1 cellular context compared by ENCODE assay signal in genomic region chr16:24635900-24636610, GRCh38.
TF ChIP-seq lines count a peak whose summit lies in the region.

No MANE protein-coding gene starts in this region.

TF ChIP-seq in HEK293, 187 proteins besides CTCF, POLR2A, EP300 and RAD21 (continued from another document):
- TF ChIP-seq ZNF600 (tag by site-specific recombination; IDR thresholded peaks at IDR 0.05), result peak; percentile 46; the same call in 1 of the 2 replicates
- no peak for TF ChIP-seq ZFP41 (tag by site-specific recombination; IDR thresholded peaks at IDR 0.05; ENCODE audit: borderline replicate concordance)
- 0 out of 2 replicates have a peak, but pooled peaks have one; percentile 22 for TF ChIP-seq PRDM6 (tag by site-specific recombination; IDR thresholded peaks at IDR 0.05)
- TF ChIP-seq KLF7 (tag by site-specific recombination; IDR thresholded peaks at IDR 0.05; ENCODE audit: borderline replicate concordance), result no peak
- 0 out of 2 replicates have a peak, but pooled peaks have one; percentile 19 for TF ChIP-seq ZNF362 (tag by site-specific recombination; IDR thresholded peaks at IDR 0.05)
- no peak for TF ChIP-seq ZNF449 (tag by site-specific recombination; IDR thresholded peaks at IDR 0.05)
- TF ChIP-seq ZSCAN4 (tag by site-specific recombination; IDR thresholded peaks at IDR 0.05), result no peak
- TF ChIP-seq ZNF660 (tag by site-specific recombination; IDR thresholded peaks at IDR 0.05), result peak; percentile 66; the same call in 1 of the 2 replicates
- TF ChIP-seq ZNF24 (tag by site-specific recombination; IDR thresholded peaks at IDR 0.05), result no peak
- no peak for TF ChIP-seq ZNF23 (tag by site-specific recombination; IDR thresholded peaks at IDR 0.05; ENCODE audit: borderline replicate concordance)
- 0 out of 2 replicates have a peak, but pooled peaks have one; percentile 22 for TF ChIP-seq PRDM4 (tag by site-specific recombination; IDR thresholded peaks at IDR 0.05)
- TF ChIP-seq ZNF391 (tag by site-specific recombination; IDR thresholded peaks at IDR 0.05; ENCODE audit: borderline replicate concordance, low read depth), result no peak
- TF ChIP-seq ZBTB17 (tag by site-specific recombination; IDR thresholded peaks at IDR 0.05), result peak; percentile 85
- TF ChIP-seq ZNF548 (tag by site-specific recombination; IDR thresholded peaks at IDR 0.05), result no peak
- peak; percentile 66; the same call in 1 of the 2 replicates for TF ChIP-seq GFI1B (tag by site-specific recombination; IDR thresholded peaks at IDR 0.05)
- TF ChIP-seq FEZF1 (tag by site-specific recombination; IDR thresholded peaks at IDR 0.05), result no peak
